ENCODE assay signal across 20 cellular contexts in genomic region chr11:57402188-57403066, GRCh38. TPM values are rescaled to one million over a fixed set of nuclear protein-coding genes. Genes with fewer than 3 reads are reported as not detected.
DNase-seq lines count a peak whose midpoint lies in the region; ATAC-seq, FAIRE-seq and TF ChIP-seq lines count a peak whose summit lies in the region.
"Had no signal": no experiment of that assay in that cellular context is flagged by ENCODE, and none has a peak within 500 bp of the region (broad histone marks: within the 10 kb centered on the region; RNA-seq: fewer than 3 reads in every experiment).

No MANE protein-coding gene starts in this region.

- ATAC-seq in HepG2 = no peak
- no peak for ATAC-seq in right lobe of liver
- no peak for ATAC-seq in right cardiac atrium
- ATAC-seq: activated CD8-positive, alpha-beta T cell treated with anti-CD3 and anti-CD28 coated beads, Interleukin-2, amount 10 ng/mL, durations not matched to agents 7 days and 5 days had no signal

- H3K4me1 ChIP-seq in HepG2 (ENCODE audit: insufficient read depth, low read length) = peaks cover 24% of the 10 kb centered on the region
- H3K4me1 ChIP-seq in right lobe of liver = peaks cover 0 to 5% (median 2%) of the 10 kb centered on the region in 4 donors
- peaks cover 0 to 11% (median 0%) of the 10 kb centered on the region in 4 donors for H3K4me1 ChIP-seq in tibial nerve
- peaks cover 8% of the 10 kb centered on the region for H3K4me1 ChIP-seq in right cardiac atrium (ENCODE audit: control insufficient read depth, insufficient read depth, low read length)
- H3K4me1 ChIP-seq: HAP-1, SJSA1 had no signal

- H3K79me2 ChIP-seq in HepG2 (ENCODE audit: insufficient read depth, low read length) = no peaks in the 10 kb centered on the region

- WGBS in HepG2 (ENCODE audit: low lambda C conversion rate) = 19% methylated on average over 6 of the region's 8 CpGs
- WGBS in right lobe of liver (ENCODE audit: insufficient coverage, low coverage, low lambda C conversion rate, missing lambda C conversion rate) = 71% methylated on average over 6 of the region's 8 CpGs
- 63 to 70% methylated on average over 8 of the region's 8 CpGs for WGBS in tibial nerve, 2 donors
- WGBS in right cardiac atrium = 54% methylated on average over 8 of the region's 8 CpGs

- intact Hi-C loops in HepG2 (cut with micrococcal nuclease; ENCODE audit: unreplicated experiment) (no loop called here), right lobe of liver (cut with DNase I) (no loop called here), right cardiac atrium (cut with DNase I) (no loop called here)

- POLR2A ChIA-PET in HepG2 (lab: Yijun Ruan, JAX) = no interaction called here

- FAIRE-seq in HepG2 (lab: Jason Lieb, UNC) = no peak
- FAIRE-seq: TTC549 had no signal

- H3K9ac ChIP-seq in HepG2 (ENCODE audit: insufficient read depth, low read depth, low read length) = no peak overlapping the region
- H3K9ac ChIP-seq: KMS-11 had no signal

- no peak for TF ChIP-seq POLR2A in HepG2 (IDR thresholded peaks at IDR 0.05; ENCODE audit: insufficient read depth in 1 of 2, low read depth in 2 of 2, low read length in 2 of 2)
- no peak for TF ChIP-seq POLR2A in right lobe of liver (IDR thresholded peaks at IDR 0.05)
- TF ChIP-seq POLR2A in tibial nerve (IDR thresholded peaks at IDR 0.05) = no peak

- no peak for TF ChIP-seq EP300 in HepG2 (IDR thresholded peaks at IDR 0.05; ENCODE audit: low read depth in 2 of 2, low read length in 2 of 2)
- no peak for TF ChIP-seq EP300 in HepG2 (CRISPR knock-in tag; IDR thresholded peaks at IDR 0.05; ENCODE audit: borderline replicate concordance)
- no peak for TF ChIP-seq EP300 in tibial nerve (IDR thresholded peaks at IDR 0.05)

- no peak for DNase-seq in HepG2 (ENCODE audit: low spot score)
- no peak for DNase-seq in right lobe of liver
- DNase-seq in OCI-M1 (lab: John Stamatoyannopoulos, UW) = peak; percentile 32
- DNase-seq in epithelial cell of prostate (ENCODE audit: low read depth, low spot score) = no peak
- DNase-seq in NCI-H1694 treated with DMSO at 0.1 percent for 48 hours (lab: John Stamatoyannopoulos, UW) = no peak
- DNase-seq in SKM-1 (lab: John Stamatoyannopoulos, UW; ENCODE audit: unreplicated experiment) = no peak
- no peak for DNase-seq in tibial nerve (ENCODE audit: low spot score in 2 of 2)
- DNase-seq in right cardiac atrium = no peak
- DNase-seq: activated CD8-positive, alpha-beta T cell treated with anti-CD3 and anti-CD28 coated beads, Interleukin-2, amount 10 ng/mL, durations not matched to agents 7 days and 5 days; activated effector memory CD4-positive, alpha-beta T cell treated with anti-CD3 and anti-CD28 coated beads, Interleukin-2, amount 50 U/mL, for 16 hours; aorta; dorsolateral prefrontal cortex; NCI-H1436; NCI-H526 treated with DMSO at 0.1 percent for 48 hours; stomach had no signal

- no peak overlapping the region for H3K4me2 ChIP-seq in HepG2 (ENCODE audit: low read depth, low read length)
- H3K4me2 ChIP-seq: KMS-11 had no signal

- H3K27me3 ChIP-seq in HepG2 (ENCODE audit: control insufficient read depth in 1 of 2, insufficient read depth in 2 of 2, low read length in 2 of 2) (peaks cover 0 to 6% of the 10 kb centered on the region in 2 experiments; a peak in 3 of 5 replicates), right lobe of liver (no peaks in the 10 kb centered on the region), tibial nerve (no peaks in the 10 kb centered on the region), right cardiac atrium (ENCODE audit: control insufficient read depth, insufficient read depth) (no peaks in the 10 kb centered on the region)
- H3K27me3 ChIP-seq: SJSA1, stomach had no signal

- H3K4me3 ChIP-seq in HepG2 (replicated peaks in 1 of 3; ENCODE audit: insufficient read depth in 1 of 3, low read depth in 2 of 3, low read length in 3 of 3) = no peak overlapping the region
- H3K4me3 ChIP-seq in right lobe of liver = no peak overlapping the region
- H3K4me3 ChIP-seq in tibial nerve = no peak overlapping the region
- H3K4me3 ChIP-seq in right cardiac atrium (ENCODE audit: low read length) = no peak overlapping the region
- H3K4me3 ChIP-seq: dorsolateral prefrontal cortex, HAP-1, SJSA1, stomach had no signal

- no peak overlapping the region for H2AFZ ChIP-seq in HepG2 (ENCODE audit: low read length)

- H4K20me1 ChIP-seq in HepG2 (ENCODE audit: insufficient read depth, low read length) = no peaks in the 10 kb centered on the region

- CTCF ChIA-PET in HepG2 (lab: Yijun Ruan, JAX; ENCODE audit: low intra/inter-chr PET ratio, low total read pairs) = no interaction called here

- in situ Hi-C loops in HepG2 (cut with HindIII; ENCODE audit: extremely low pct_ligation_motif_present, low pct_unique_long_range_greater_than_20kb) = no loop called here

- no peak for TF ChIP-seq CTCF in HepG2 (CRISPR knock-in tag; IDR thresholded peaks at IDR 0.05)
- TF ChIP-seq CTCF in right lobe of liver (IDR thresholded peaks at IDR 0.05) = no peak
- no peak for TF ChIP-seq CTCF in tibial nerve (IDR thresholded peaks at IDR 0.05)

- H3K36me3 ChIP-seq in HepG2 (replicated peaks in 1 of 2; ENCODE audit: control insufficient read depth in 1 of 2, insufficient read depth in 2 of 2, low read length in 2 of 2) (no peaks in the 10 kb centered on the region), right lobe of liver (peaks cover 0 to 11% (median 4%) of the 10 kb centered on the region in 4 donors), tibial nerve (peaks cover 0 to 32% (median 0%) of the 10 kb centered on the region in 3 donors)

- no peak for TF ChIP-seq RAD21 in HepG2 (CRISPR knock-in tag; IDR thresholded peaks at IDR 0.05)

- H3K27ac ChIP-seq in HepG2 (ENCODE audit: extremely low read length, insufficient read depth, low read length) (no peak overlapping the region), right lobe of liver (no peak overlapping the region), epithelial cell of prostate (peak overlapping the region; percentile 15), tibial nerve (no peak overlapping the region), right cardiac atrium (ENCODE audit: low read length) (no peak overlapping the region)
- H3K27ac ChIP-seq: dorsolateral prefrontal cortex, KMS-11, SJSA1, stomach had no signal

- BruUV-seq in HepG2 (replicated peaks; lab: Mats Ljungman, UMichigan) = no TSS peak

- no peaks in the 10 kb centered on the region for H3K9me3 ChIP-seq in HepG2 (ENCODE audit: low read length)
- H3K9me3 ChIP-seq in right lobe of liver = no peaks in the 10 kb centered on the region
- no peaks in the 10 kb centered on the region for H3K9me3 ChIP-seq in tibial nerve
- no peaks in the 10 kb centered on the region for H3K9me3 ChIP-seq in right cardiac atrium (ENCODE audit: control insufficient read depth, low read length)
- H3K9me3 ChIP-seq: HAP-1, SJSA1, stomach had no signal

RNA-seq across cellular contexts. Expression of gene PRG2, which starts 12.0 kb away (rescaled TPM):
- total RNA-seq in HepG2 (2016; rRNA removed; fragmentation: Illumina TruSeq; extraction: Trizol) = not detected in 2 replicates
- not detected in 2 replicates for total RNA-seq in HepG2 (2016; cell fraction: cytosol; rRNA removed; fragmentation: Illumina TruSeq; extraction: Trizol; ENCODE audit: low read depth)
- not detected in 2 replicates for total RNA-seq in HepG2 (2016; cell fraction: insoluble cytoplasmic fraction; rRNA removed; fragmentation: Illumina TruSeq; extraction: Trizol)
- total RNA-seq in HepG2 (2016; cell fraction: membrane; rRNA removed; fragmentation: Illumina TruSeq; extraction: Trizol) = not detected in 2 replicates
- not detected in 2 replicates for total RNA-seq in HepG2 (2016; cell fraction: nucleus; rRNA removed; fragmentation: Illumina TruSeq; extraction: Trizol)
- not detected in 2 replicates for polyA plus RNA-seq in HepG2 (2011; rRNA removed)
- 0.05 TPM in 1 of 2 replicates, not detected in the other for polyA plus RNA-seq in HepG2 (2011; cell fraction: cytosol; rRNA removed)
- not detected in 2 replicates for polyA plus RNA-seq in HepG2 (2011; cell fraction: nucleus; rRNA removed)
- polyA plus RNA-seq in HepG2 (2012) = not detected in 2 replicates
- polyA plus RNA-seq in HepG2 (2016; cell fraction: cytosol; fragmentation: Illumina TruSeq; extraction: Trizol; ENCODE audit: low read depth) = not detected in 2 replicates
- not detected in 2 replicates for polyA plus RNA-seq in HepG2 (2016; cell fraction: insoluble cytoplasmic fraction; fragmentation: Illumina TruSeq; extraction: Trizol; ENCODE audit: low read depth)
- not detected in 2 replicates for polyA plus RNA-seq in HepG2 (2016; cell fraction: membrane; fragmentation: Illumina TruSeq; extraction: Trizol; ENCODE audit: low read depth)
- polyA plus RNA-seq in HepG2 (2016; cell fraction: nucleus; fragmentation: Illumina TruSeq; extraction: Trizol; ENCODE audit: insufficient read depth, low read depth) = not detected in 2 replicates
- polyA minus RNA-seq in HepG2 (2011; rRNA and poly(A)+ RNA removed; ENCODE audit: low replicate concordance) = not detected in 2 replicates
- not detected in 2 replicates for polyA minus RNA-seq in HepG2 (2011; cell fraction: cytosol; rRNA and poly(A)+ RNA removed)
- polyA minus RNA-seq in HepG2 (2011; cell fraction: nucleus; rRNA and poly(A)+ RNA removed) = not detected in 2 replicates
- total RNA-seq in right lobe of liver = 1 to 10 TPM in 1 of 6 experiments, under 1 TPM in 3, not detected in 2; 0.39 to 1.2 (median 0.86) TPM
- under 1 TPM in 1 of 4 donors, not detected in 3; 0.39 TPM for total RNA-seq in tibial nerve
- under 1 TPM in 1 of 4 donors, not detected in 3; 0.23 TPM for total RNA-seq in right cardiac atrium
- polyA plus RNA-seq in right cardiac atrium = 0.16 TPM
- total RNA-seq: SJSA1 had no signal

RNA-seq across cellular contexts. Expression of gene PRG3, which starts 21.5 kb away (rescaled TPM):
- total RNA-seq in HepG2 (2016; rRNA removed; fragmentation: Illumina TruSeq; extraction: Trizol) (not detected in 2 replicates), right lobe of liver (not detected), tibial nerve (not detected), right cardiac atrium (not detected)
- total RNA-seq in HepG2 (2016; cell fraction: cytosol; rRNA removed; fragmentation: Illumina TruSeq; extraction: Trizol; ENCODE audit: low read depth) = not detected in 2 replicates
- not detected in 2 replicates for total RNA-seq in HepG2 (2016; cell fraction: insoluble cytoplasmic fraction; rRNA removed; fragmentation: Illumina TruSeq; extraction: Trizol)
- not detected in 2 replicates for total RNA-seq in HepG2 (2016; cell fraction: membrane; rRNA removed; fragmentation: Illumina TruSeq; extraction: Trizol)
- not detected in 2 replicates for total RNA-seq in HepG2 (2016; cell fraction: nucleus; rRNA removed; fragmentation: Illumina TruSeq; extraction: Trizol)
- polyA plus RNA-seq in HepG2 (2011; rRNA removed) (not detected in 2 replicates), right cardiac atrium (not detected)
- not detected in 2 replicates for polyA plus RNA-seq in HepG2 (2011; cell fraction: cytosol; rRNA removed)
- not detected in 2 replicates for polyA plus RNA-seq in HepG2 (2011; cell fraction: nucleus; rRNA removed)
- polyA plus RNA-seq in HepG2 (2012) = not detected in 2 replicates
- polyA plus RNA-seq in HepG2 (2016; cell fraction: cytosol; fragmentation: Illumina TruSeq; extraction: Trizol; ENCODE audit: low read depth) = not detected in 2 replicates
- polyA plus RNA-seq in HepG2 (2016; cell fraction: insoluble cytoplasmic fraction; fragmentation: Illumina TruSeq; extraction: Trizol; ENCODE audit: low read depth) = not detected in 2 replicates
- not detected in 2 replicates for polyA plus RNA-seq in HepG2 (2016; cell fraction: membrane; fragmentation: Illumina TruSeq; extraction: Trizol; ENCODE audit: low read depth)
- not detected in 2 replicates for polyA plus RNA-seq in HepG2 (2016; cell fraction: nucleus; fragmentation: Illumina TruSeq; extraction: Trizol; ENCODE audit: insufficient read depth, low read depth)
- not detected in 2 replicates for polyA minus RNA-seq in HepG2 (2011; rRNA and poly(A)+ RNA removed; ENCODE audit: low replicate concordance)
- polyA minus RNA-seq in HepG2 (2011; cell fraction: cytosol; rRNA and poly(A)+ RNA removed) = not detected in 2 replicates
- polyA minus RNA-seq in HepG2 (2011; cell fraction: nucleus; rRNA and poly(A)+ RNA removed) = not detected in 2 replicates
- total RNA-seq: activated CD8-positive, alpha-beta T cell treated with anti-CD3 and anti-CD28 coated beads, Interleukin-2, amount 10 ng/mL, durations not matched to agents 7 days and 5 days; aorta; dorsolateral prefrontal cortex; SJSA1; stomach had no signal
- polyA plus RNA-seq: aorta, stomach had no signal

RNA-seq across cellular contexts. Expression of gene SLC43A3, which starts 24.5 kb away (rescaled TPM):
- not detected in 2 replicates for total RNA-seq in HepG2 (2016; rRNA removed; fragmentation: Illumina TruSeq; extraction: Trizol)
- not detected in 2 replicates for total RNA-seq in HepG2 (2016; cell fraction: cytosol; rRNA removed; fragmentation: Illumina TruSeq; extraction: Trizol; ENCODE audit: low read depth)
- total RNA-seq in HepG2 (2016; cell fraction: insoluble cytoplasmic fraction; rRNA removed; fragmentation: Illumina TruSeq; extraction: Trizol) = not detected in 2 replicates
- total RNA-seq in HepG2 (2016; cell fraction: membrane; rRNA removed; fragmentation: Illumina TruSeq; extraction: Trizol) = not detected in 2 replicates
- 0.31 TPM in 1 of 2 replicates, not detected in the other for total RNA-seq in HepG2 (2016; cell fraction: nucleus; rRNA removed; fragmentation: Illumina TruSeq; extraction: Trizol)
- polyA plus RNA-seq in HepG2 (2011; rRNA removed) = 2.6 and 4.2 TPM in 2 replicates
- polyA plus RNA-seq in HepG2 (2011; cell fraction: cytosol; rRNA removed) = 1.4 and 3.7 TPM in 2 replicates
- polyA plus RNA-seq in HepG2 (2011; cell fraction: nucleus; rRNA removed) = 3.4 and 4.2 TPM in 2 replicates
- 1.4 and 2.2 TPM in 2 replicates for polyA plus RNA-seq in HepG2 (2012)
- polyA plus RNA-seq in HepG2 (2016; cell fraction: cytosol; fragmentation: Illumina TruSeq; extraction: Trizol; ENCODE audit: low read depth) = not detected in 2 replicates
- not detected in 2 replicates for polyA plus RNA-seq in HepG2 (2016; cell fraction: insoluble cytoplasmic fraction; fragmentation: Illumina TruSeq; extraction: Trizol; ENCODE audit: low read depth)
- polyA plus RNA-seq in HepG2 (2016; cell fraction: membrane; fragmentation: Illumina TruSeq; extraction: Trizol; ENCODE audit: low read depth) = not detected in 2 replicates
- not detected in 2 replicates for polyA plus RNA-seq in HepG2 (2016; cell fraction: nucleus; fragmentation: Illumina TruSeq; extraction: Trizol; ENCODE audit: insufficient read depth, low read depth)
- polyA minus RNA-seq in HepG2 (2011; rRNA and poly(A)+ RNA removed; ENCODE audit: low replicate concordance) = 1.7 and 3.0 TPM in 2 replicates
- 2.6 TPM in 1 of 2 replicates, not detected in the other for polyA minus RNA-seq in HepG2 (2011; cell fraction: cytosol; rRNA and poly(A)+ RNA removed)
- polyA minus RNA-seq in HepG2 (2011; cell fraction: nucleus; rRNA and poly(A)+ RNA removed) = 1.4 and 2.9 TPM in 2 replicates
- 100 to 1,000 TPM; 109 to 259 (median 185) TPM for total RNA-seq in right lobe of liver
- total RNA-seq in tibial nerve = 100 to 1,000 TPM in 2 of 4 donors, 10 to 100 TPM in 2; 42.2 to 110 (median 94.7) TPM
- 10 to 100 TPM; 24.1 to 37.0 (median 30.7) TPM for total RNA-seq in right cardiac atrium
- polyA plus RNA-seq in right cardiac atrium = 20.7 TPM

RNA-seq across cellular contexts. Expression of gene RTN4RL2, which starts 57.9 kb away (rescaled TPM):
- total RNA-seq in HepG2 (2016; rRNA removed; fragmentation: Illumina TruSeq; extraction: Trizol) (0.45 and 1.3 TPM in 2 replicates), right lobe of liver (10 to 100 TPM; 12.5 to 54.4 (median 18.6) TPM), tibial nerve (1 to 10 TPM in 1 of 4 donors, under 1 TPM in 2, not detected in 1; 0.20 to 1.5 (median 0.42) TPM), right cardiac atrium (1 to 10 TPM in 1 of 4 donors, under 1 TPM in 3; 0.65 to 1.4 (median 0.79) TPM)
- total RNA-seq in HepG2 (2016; cell fraction: cytosol; rRNA removed; fragmentation: Illumina TruSeq; extraction: Trizol; ENCODE audit: low read depth) = 0.71 and 0.79 TPM in 2 replicates
- total RNA-seq in HepG2 (2016; cell fraction: insoluble cytoplasmic fraction; rRNA removed; fragmentation: Illumina TruSeq; extraction: Trizol) = 0.42 and 0.91 TPM in 2 replicates
- total RNA-seq in HepG2 (2016; cell fraction: membrane; rRNA removed; fragmentation: Illumina TruSeq; extraction: Trizol) = 1.1 and 1.2 TPM in 2 replicates
- total RNA-seq in HepG2 (2016; cell fraction: nucleus; rRNA removed; fragmentation: Illumina TruSeq; extraction: Trizol) = 1.8 and 2.1 TPM in 2 replicates
- polyA plus RNA-seq in HepG2 (2011; rRNA removed) (4.3 and 8.4 TPM in 2 replicates), right cardiac atrium (0.97 TPM)
- 3.6 and 3.9 TPM in 2 replicates for polyA plus RNA-seq in HepG2 (2011; cell fraction: cytosol; rRNA removed)
- polyA plus RNA-seq in HepG2 (2011; cell fraction: nucleus; rRNA removed) = 10.4 and 14.9 TPM in 2 replicates
- polyA plus RNA-seq in HepG2 (2012) = 14.7 and 15.9 TPM in 2 replicates
- 1.8 and 2.1 TPM in 2 replicates for polyA plus RNA-seq in HepG2 (2016; cell fraction: cytosol; fragmentation: Illumina TruSeq; extraction: Trizol; ENCODE audit: low read depth)
- polyA plus RNA-seq in HepG2 (2016; cell fraction: insoluble cytoplasmic fraction; fragmentation: Illumina TruSeq; extraction: Trizol; ENCODE audit: low read depth) = 1.9 and 2.5 TPM in 2 replicates
- polyA plus RNA-seq in HepG2 (2016; cell fraction: membrane; fragmentation: Illumina TruSeq; extraction: Trizol; ENCODE audit: low read depth) = 2.8 and 3.5 TPM in 2 replicates
- polyA plus RNA-seq in HepG2 (2016; cell fraction: nucleus; fragmentation: Illumina TruSeq; extraction: Trizol; ENCODE audit: insufficient read depth, low read depth) = 5.0 and 7.0 TPM in 2 replicates
- polyA minus RNA-seq in HepG2 (2011; rRNA and poly(A)+ RNA removed; ENCODE audit: low replicate concordance) = 0.72 and 4.8 TPM in 2 replicates
- 4.1 and 11.0 TPM in 2 replicates for polyA minus RNA-seq in HepG2 (2011; cell fraction: cytosol; rRNA and poly(A)+ RNA removed)
- 2.3 and 3.7 TPM in 2 replicates for polyA minus RNA-seq in HepG2 (2011; cell fraction: nucleus; rRNA and poly(A)+ RNA removed)
- total RNA-seq: SJSA1, skeletal muscle tissue had no signal

Comparison
In these comparisons a context has a peak if more than half of its experiments do, and no peak if none do; other contexts are left out.
1. RNA of gene SLC43A3, which starts 24.5 kb away (total RNA-seq): 109 to 259 TPM in right lobe of liver, 42.2 to 110 TPM in tibial nerve and 24.1 to 37.0 TPM in right cardiac atrium; 0.31 TPM in HepG2; every median in the first group is over 10 times any median in the second.